20 cellular contexts compared by ENCODE assay signal in the genomic region with DNA sequence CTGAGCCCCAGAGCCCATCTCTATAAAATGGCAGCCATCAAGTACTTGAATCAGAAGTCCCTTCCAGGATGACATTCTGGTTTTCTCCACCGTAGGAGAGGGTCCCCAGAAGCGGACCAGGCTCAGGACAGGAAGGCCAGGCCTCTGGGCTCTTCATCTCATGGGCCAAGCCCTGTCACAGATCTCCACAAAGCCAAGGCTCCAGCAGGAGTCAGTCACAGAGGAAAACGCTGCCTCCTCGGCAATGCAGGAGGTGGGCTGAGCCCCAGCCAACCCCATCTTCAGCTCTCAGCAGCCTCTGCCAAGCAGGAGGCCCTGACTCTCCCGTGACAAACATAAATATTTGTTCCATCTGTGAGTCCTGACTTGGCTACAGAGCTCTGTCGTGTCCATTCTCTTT. TPM values are rescaled to one million over a fixed set of nuclear protein-coding genes. Genes with fewer than 3 reads are reported as not detected.
DNase-seq lines count a peak whose midpoint lies in the region; ATAC-seq and TF ChIP-seq lines count a peak whose summit lies in the region.
"Had no signal": no experiment of that assay in that cellular context is flagged by ENCODE, and none has a peak within 500 bp of the region (broad histone marks: within the 10 kb centered on the region; RNA-seq: fewer than 3 reads in every experiment).

No MANE protein-coding gene starts in this region.

- H3K36me3 ChIP-seq in endodermal cell (ENCODE audit: control insufficient read depth, insufficient read depth, low read length): no peaks in the 10 kb centered on the region
- no peaks in the 10 kb centered on the region for H3K36me3 ChIP-seq in mesenchymal stem cell (ENCODE audit: control insufficient read depth in 1 of 2, insufficient read depth in 2 of 2, low read depth in 1 of 2, low read length in 2 of 2)
- no peaks in the 10 kb centered on the region for H3K36me3 ChIP-seq in upper lobe of right lung
- H3K36me3 ChIP-seq: BLaER1 treated with 17β-estradiol and CSF1 and Interleukin-3, amounts not matched to agents 10 nM and 100 nM had no signal

- no peak overlapping the region for H3K4me3 ChIP-seq in endodermal cell (ENCODE audit: low read length)
- no peak overlapping the region for H3K4me3 ChIP-seq in mesenchymal stem cell (ENCODE audit: insufficient read depth in 1 of 2, low read depth in 1 of 2, low read length in 2 of 2)
- H3K4me3 ChIP-seq in upper lobe of right lung: no peak overlapping the region
- H3K4me3 ChIP-seq: A549; BLaER1 treated with 17β-estradiol and CSF1 and Interleukin-3, amounts not matched to agents 10 nM and 100 nM had no signal

- H3K9me3 ChIP-seq in endodermal cell (ENCODE audit: control insufficient read depth, low read length) (peaks cover 10% of the 10 kb centered on the region), mesenchymal stem cell (ENCODE audit: control insufficient read depth, low read length) (peaks cover 13% of the 10 kb centered on the region), upper lobe of right lung (no peaks in the 10 kb centered on the region)

- no peak overlapping the region for H3K27ac Mint-ChIP-seq in activated CD4-positive, alpha-beta memory T cell treated with anti-CD3 and anti-CD28 coated beads for 36 hours
- H3K27ac Mint-ChIP-seq in activated CD4-positive, alpha-beta memory T cell treated with anti-CD3 and anti-CD28 coated beads, Interleukin-2, amount 10 ng/mL, durations not matched to agents 7 days and 5 days: no peak overlapping the region
- H3K27ac Mint-ChIP-seq in endodermal cell: no peak overlapping the region
- H3K27ac Mint-ChIP-seq in activated naive CD4-positive, alpha-beta T cell treated with anti-CD3 and anti-CD28 coated beads for 36 hours: no peak overlapping the region
- H3K27ac Mint-ChIP-seq: B cell; CD8-positive, alpha-beta memory T cell; HFFc6 had no signal

- H3K27ac ChIP-seq in endodermal cell (ENCODE audit: low read depth, low read length): no peak overlapping the region
- no peak overlapping the region for H3K27ac ChIP-seq in mesenchymal stem cell (ENCODE audit: low read length, poor library complexity, severe bottlenecking)
- H3K27ac ChIP-seq in upper lobe of right lung: no peak overlapping the region
- H3K27ac ChIP-seq: 22Rv1; A549; BLaER1 treated with 17β-estradiol and CSF1 and Interleukin-3, amounts not matched to agents 10 nM and 100 nM had no signal

- H4K91ac ChIP-seq in mesenchymal stem cell (ENCODE audit: low read length): no peak overlapping the region

- H3K9me3 Mint-ChIP-seq in activated CD4-positive, alpha-beta memory T cell treated with anti-CD3 and anti-CD28 coated beads for 36 hours: peaks cover 16% of the 10 kb centered on the region
- H3K9me3 Mint-ChIP-seq in activated CD4-positive, alpha-beta memory T cell treated with anti-CD3 and anti-CD28 coated beads, Interleukin-2, amount 10 ng/mL, durations not matched to agents 7 days and 5 days: no peaks in the 10 kb centered on the region
- H3K9me3 Mint-ChIP-seq in endodermal cell: peaks cover 4% of the 10 kb centered on the region
- H3K9me3 Mint-ChIP-seq in activated naive CD4-positive, alpha-beta T cell treated with anti-CD3 and anti-CD28 coated beads for 36 hours: peaks cover 14% of the 10 kb centered on the region
- H3K9me3 Mint-ChIP-seq: HFFc6 had no signal

- H3K4me3 Mint-ChIP-seq in activated CD4-positive, alpha-beta memory T cell treated with anti-CD3 and anti-CD28 coated beads for 36 hours: no peak overlapping the region
- no peak overlapping the region for H3K4me3 Mint-ChIP-seq in activated CD4-positive, alpha-beta memory T cell treated with anti-CD3 and anti-CD28 coated beads, Interleukin-2, amount 10 ng/mL, durations not matched to agents 7 days and 5 days
- no peak overlapping the region for H3K4me3 Mint-ChIP-seq in endodermal cell
- no peak overlapping the region for H3K4me3 Mint-ChIP-seq in activated naive CD4-positive, alpha-beta T cell treated with anti-CD3 and anti-CD28 coated beads for 36 hours
- H3K4me3 Mint-ChIP-seq: B cell, HFFc6 had no signal

- H2AFZ ChIP-seq in mesenchymal stem cell (ENCODE audit: low read depth, low read length): no peak overlapping the region

- H2BK12ac ChIP-seq in mesenchymal stem cell (ENCODE audit: low read length in 2 of 2): no peak overlapping the region

- POLR2A ChIA-PET in activated CD4-positive, alpha-beta memory T cell treated with anti-CD3 and anti-CD28 coated beads for 36 hours (lab: Charles Lee): no interaction called here
- POLR2A ChIA-PET in activated CD4-positive, alpha-beta memory T cell treated with anti-CD3 and anti-CD28 coated beads, Interleukin-2, amount 10 ng/mL, durations not matched to agents 7 days and 5 days (lab: Charles Lee): no interaction called here

- WGBS in endodermal cell (ENCODE audit: insufficient coverage in 1 of 2, insufficient read length in 1 of 2), 2 experiments: 88 to 100% methylated on average over 2 to 6 of the region's 6 CpGs
- WGBS in mesenchymal stem cell: 67% methylated on average over 5 of the region's 6 CpGs

- peak; percentile 6 for DNase-seq in activated CD4-positive, alpha-beta memory T cell treated with anti-CD3 and anti-CD28 coated beads for 36 hours
- no peak for DNase-seq in activated CD4-positive, alpha-beta memory T cell treated with anti-CD3 and anti-CD28 coated beads, Interleukin-2, amount 10 ng/mL, durations not matched to agents 7 days and 5 days
- peak; percentile 41 for DNase-seq in endodermal cell
- peak; percentile 12 for DNase-seq in mesenchymal stem cell
- DNase-seq in upper lobe of right lung: peak; percentile 54
- no peak for DNase-seq in activated CD4-positive, alpha-beta T cell treated with anti-CD3 and anti-CD28 coated beads, Interleukin-2, amount 50 U/mL, for 48 hours
- no peak for DNase-seq in activated naive CD4-positive, alpha-beta T cell treated with anti-CD3 and anti-CD28 coated beads for 36 hours
- DNase-seq: CD8-positive, alpha-beta memory T cell; COR-L47; GDM1; GOT3; H7; HFFc6 had no signal

- no peak overlapping the region for H3K4me2 ChIP-seq in mesenchymal stem cell (ENCODE audit: low read length, poor library complexity, severe bottlenecking)
- H3K4me2 ChIP-seq: A549; BLaER1 treated with 17β-estradiol and CSF1 and Interleukin-3, amounts not matched to agents 10 nM and 100 nM had no signal

- no peak for ATAC-seq in upper lobe of right lung
- ATAC-seq in GM18517 (IDR thresholded peaks at IDR 0.05; ENCODE audit: unreplicated experiment): no peak
- ATAC-seq: A549, HCT116 had no signal

- intact Hi-C loops in activated CD4-positive, alpha-beta memory T cell treated with anti-CD3 and anti-CD28 coated beads for 36 hours (cut with micrococcal nuclease): no loop called here
- intact Hi-C loops in upper lobe of right lung (cut with DNase I): no loop called here
- intact Hi-C loops in activated naive CD4-positive, alpha-beta T cell treated with anti-CD3 and anti-CD28 coated beads for 36 hours (cut with micrococcal nuclease): no loop called here

- no peak overlapping the region for H3K14ac ChIP-seq in mesenchymal stem cell (ENCODE audit: low read length in 2 of 2)

- no peak overlapping the region for H3K9ac ChIP-seq in endodermal cell (ENCODE audit: extremely low read depth, low read length, poor library complexity, severe bottlenecking)
- no peak overlapping the region for H3K9ac ChIP-seq in mesenchymal stem cell (ENCODE audit: low read length)
- H3K9ac ChIP-seq: BLaER1 treated with 17β-estradiol and CSF1 and Interleukin-3, amounts not matched to agents 10 nM and 100 nM had no signal

- no peaks in the 10 kb centered on the region for H3K79me1 ChIP-seq in mesenchymal stem cell (replicated peaks; ENCODE audit: low read length, poor library complexity, severe bottlenecking)

- H3K36me3 Mint-ChIP-seq in activated CD4-positive, alpha-beta memory T cell treated with anti-CD3 and anti-CD28 coated beads for 36 hours: peaks cover 2% of the 10 kb centered on the region
- no peaks in the 10 kb centered on the region for H3K36me3 Mint-ChIP-seq in activated CD4-positive, alpha-beta memory T cell treated with anti-CD3 and anti-CD28 coated beads, Interleukin-2, amount 10 ng/mL, durations not matched to agents 7 days and 5 days (ENCODE audit: low read depth)
- no peaks in the 10 kb centered on the region for H3K36me3 Mint-ChIP-seq in endodermal cell (ENCODE audit: low read depth)
- no peaks in the 10 kb centered on the region for H3K36me3 Mint-ChIP-seq in activated naive CD4-positive, alpha-beta T cell treated with anti-CD3 and anti-CD28 coated beads for 36 hours (ENCODE audit: low read depth)

- no peak overlapping the region for H2BK15ac ChIP-seq in mesenchymal stem cell (ENCODE audit: low read depth, poor library complexity, severe bottlenecking)

- CTCF ChIA-PET in activated CD4-positive, alpha-beta memory T cell treated with anti-CD3 and anti-CD28 coated beads for 36 hours (lab: Charles Lee): no interaction called here
- CTCF ChIA-PET in activated CD4-positive, alpha-beta memory T cell treated with anti-CD3 and anti-CD28 coated beads, Interleukin-2, amount 10 ng/mL, durations not matched to agents 7 days and 5 days (lab: Charles Lee): interaction anchor here (1.4 kb wide), 1 partner anchor 43 kb away, joined by 3 read pairs; no protein-coding TSS in a partner anchor
- CTCF ChIA-PET in activated naive CD4-positive, alpha-beta T cell treated with anti-CD3 and anti-CD28 coated beads for 36 hours (lab: Charles Lee): interaction anchor here (1.2 kb wide), 1 partner anchor 202 kb away, joined by 4 read pairs; no protein-coding TSS in a partner anchor

- H2BK120ac ChIP-seq in mesenchymal stem cell (ENCODE audit: low read depth, low read length): no peak overlapping the region

- H3K4me1 Mint-ChIP-seq in activated CD4-positive, alpha-beta memory T cell treated with anti-CD3 and anti-CD28 coated beads for 36 hours (ENCODE audit: low read depth): no peaks in the 10 kb centered on the region
- H3K4me1 Mint-ChIP-seq in activated CD4-positive, alpha-beta memory T cell treated with anti-CD3 and anti-CD28 coated beads, Interleukin-2, amount 10 ng/mL, durations not matched to agents 7 days and 5 days: no peaks in the 10 kb centered on the region
- H3K4me1 Mint-ChIP-seq in endodermal cell: no peaks in the 10 kb centered on the region
- no peaks in the 10 kb centered on the region for H3K4me1 Mint-ChIP-seq in activated naive CD4-positive, alpha-beta T cell treated with anti-CD3 and anti-CD28 coated beads for 36 hours (ENCODE audit: low read depth)
- H3K4me1 Mint-ChIP-seq: B cell; CD8-positive, alpha-beta memory T cell had no signal

- no peaks in the 10 kb centered on the region for H3K4me1 ChIP-seq in endodermal cell (ENCODE audit: control insufficient read depth, insufficient read depth, low read length)
- H3K4me1 ChIP-seq in mesenchymal stem cell (ENCODE audit: control insufficient read depth, insufficient read depth, low read depth, low read length): no peaks in the 10 kb centered on the region
- H3K4me1 ChIP-seq in upper lobe of right lung: no peaks in the 10 kb centered on the region
- H3K4me1 ChIP-seq: A549 had no signal

- H3K4ac ChIP-seq in mesenchymal stem cell (ENCODE audit: low read depth in 1 of 2, low read length in 2 of 2): no peak overlapping the region

- no peak overlapping the region for H2AK5ac ChIP-seq in mesenchymal stem cell (ENCODE audit: low read length, severe bottlenecking)

- no peaks in the 10 kb centered on the region for H3K27me3 Mint-ChIP-seq in activated CD4-positive, alpha-beta memory T cell treated with anti-CD3 and anti-CD28 coated beads for 36 hours
- H3K27me3 Mint-ChIP-seq in activated CD4-positive, alpha-beta memory T cell treated with anti-CD3 and anti-CD28 coated beads, Interleukin-2, amount 10 ng/mL, durations not matched to agents 7 days and 5 days: peaks cover 27% of the 10 kb centered on the region
- peaks cover 19% of the 10 kb centered on the region for H3K27me3 Mint-ChIP-seq in endodermal cell (ENCODE audit: insufficient read depth)
- H3K27me3 Mint-ChIP-seq in activated naive CD4-positive, alpha-beta T cell treated with anti-CD3 and anti-CD28 coated beads for 36 hours (ENCODE audit: low read depth): no peaks in the 10 kb centered on the region

- H2BK5ac ChIP-seq in mesenchymal stem cell (ENCODE audit: low read depth, low read length, poor library complexity, severe bottlenecking): no peak overlapping the region

- H3K27me3 ChIP-seq in endodermal cell (ENCODE audit: control insufficient read depth, insufficient read depth, low read length, poor library complexity, severe bottlenecking) (no peaks in the 10 kb centered on the region), mesenchymal stem cell (ENCODE audit: control insufficient read depth in 1 of 2, insufficient read depth in 1 of 2, low read length in 2 of 2) (peaks cover 30 to 33% of the 10 kb centered on the region in 2 experiments), upper lobe of right lung (no peaks in the 10 kb centered on the region)
- H3K27me3 ChIP-seq: BLaER1 treated with 17β-estradiol and CSF1 and Interleukin-3, amounts not matched to agents 10 nM and 100 nM had no signal

- H3K18ac ChIP-seq in mesenchymal stem cell (ENCODE audit: low read depth in 1 of 2, low read length in 2 of 2): no peak overlapping the region

- H4K8ac ChIP-seq in mesenchymal stem cell (ENCODE audit: low read length): no peak overlapping the region

- no peak overlapping the region for H3K23ac ChIP-seq in mesenchymal stem cell (ENCODE audit: low read length in 2 of 2)

- no peak for TF ChIP-seq CTCF in endodermal cell (conservative IDR thresholded peaks at IDR 0.05)
- TF ChIP-seq CTCF in upper lobe of right lung (IDR thresholded peaks at IDR 0.05): no peak

RNA-seq across cellular contexts. Expression of gene GPAT2, which starts 39.4 kb away (rescaled TPM):
- 10 to 100 TPM; 15.4 to 16.4 TPM for total RNA-seq in activated CD4-positive, alpha-beta memory T cell treated with anti-CD3 and anti-CD28 coated beads for 36 hours
- total RNA-seq in activated CD4-positive, alpha-beta memory T cell treated with anti-CD3 and anti-CD28 coated beads, Interleukin-2, amount 10 ng/mL, durations not matched to agents 7 days and 5 days: 1 to 10 TPM; 6.9 to 7.1 TPM
- total RNA-seq in endodermal cell (under 1 TPM in 1 of 2 donors, not detected in 1; 0.33 TPM), upper lobe of right lung (3.2 TPM)
- polyA plus RNA-seq in endodermal cell (2013, experiment 1 of 2): not detected
- 0.21 TPM for polyA plus RNA-seq in endodermal cell (2013, experiment 2 of 2)
- polyA plus RNA-seq in mesenchymal stem cell (2013, experiment 1 of 2): not detected
- not detected for polyA plus RNA-seq in mesenchymal stem cell (2013, experiment 2 of 2)
- 10 to 100 TPM; 12.6 to 14.4 TPM for total RNA-seq in activated naive CD4-positive, alpha-beta T cell treated with anti-CD3 and anti-CD28 coated beads for 36 hours
- total RNA-seq: HT-29 had no signal
- polyA plus RNA-seq: A549 had no signal

RNA-seq across cellular contexts. Expression of gene ADRA2B, which starts 42.2 kb away (rescaled TPM):
- under 1 TPM; 0.21 to 0.36 TPM for total RNA-seq in activated CD4-positive, alpha-beta memory T cell treated with anti-CD3 and anti-CD28 coated beads for 36 hours
- under 1 TPM in 1 of 2 experiments, not detected in 1; 0.05 TPM for total RNA-seq in activated CD4-positive, alpha-beta memory T cell treated with anti-CD3 and anti-CD28 coated beads, Interleukin-2, amount 10 ng/mL, durations not matched to agents 7 days and 5 days
- total RNA-seq in endodermal cell (1 to 10 TPM; 2.4 to 3.8 TPM), upper lobe of right lung (0.14 TPM)
- polyA plus RNA-seq in endodermal cell (2013, experiment 1 of 2): 0.96 TPM
- polyA plus RNA-seq in endodermal cell (2013, experiment 2 of 2): 1.1 TPM
- polyA plus RNA-seq in mesenchymal stem cell (2013, experiment 1 of 2): not detected
- 0.01 TPM for polyA plus RNA-seq in mesenchymal stem cell (2013, experiment 2 of 2)
- under 1 TPM; 0.52 TPM for total RNA-seq in activated naive CD4-positive, alpha-beta T cell treated with anti-CD3 and anti-CD28 coated beads for 36 hours
- total RNA-seq: HFFc6 had no signal
- polyA plus RNA-seq: CD8-positive, alpha-beta memory T cell had no signal

Comparison
In these comparisons a context has a peak if more than half of its experiments do, and no peak if none do; other contexts are left out.
1. DNase-seq: peak in activated CD4-positive, alpha-beta memory T cell treated with anti-CD3 and anti-CD28 coated beads for 36 hours (single experiment), endodermal cell (single experiment), mesenchymal stem cell (single experiment) and upper lobe of right lung (single experiment); none in activated CD4-positive, alpha-beta memory T cell treated with anti-CD3 and anti-CD28 coated beads, Interleukin-2, amount 10 ng/mL, durations not matched to agents 7 days and 5 days (single experiment), activated CD4-positive, alpha-beta T cell treated with anti-CD3 and anti-CD28 coated beads, Interleukin-2, amount 50 U/mL, for 48 hours (0 of 2) and activated naive CD4-positive, alpha-beta T cell treated with anti-CD3 and anti-CD28 coated beads for 36 hours (single experiment).